In the genomic region with DNA sequence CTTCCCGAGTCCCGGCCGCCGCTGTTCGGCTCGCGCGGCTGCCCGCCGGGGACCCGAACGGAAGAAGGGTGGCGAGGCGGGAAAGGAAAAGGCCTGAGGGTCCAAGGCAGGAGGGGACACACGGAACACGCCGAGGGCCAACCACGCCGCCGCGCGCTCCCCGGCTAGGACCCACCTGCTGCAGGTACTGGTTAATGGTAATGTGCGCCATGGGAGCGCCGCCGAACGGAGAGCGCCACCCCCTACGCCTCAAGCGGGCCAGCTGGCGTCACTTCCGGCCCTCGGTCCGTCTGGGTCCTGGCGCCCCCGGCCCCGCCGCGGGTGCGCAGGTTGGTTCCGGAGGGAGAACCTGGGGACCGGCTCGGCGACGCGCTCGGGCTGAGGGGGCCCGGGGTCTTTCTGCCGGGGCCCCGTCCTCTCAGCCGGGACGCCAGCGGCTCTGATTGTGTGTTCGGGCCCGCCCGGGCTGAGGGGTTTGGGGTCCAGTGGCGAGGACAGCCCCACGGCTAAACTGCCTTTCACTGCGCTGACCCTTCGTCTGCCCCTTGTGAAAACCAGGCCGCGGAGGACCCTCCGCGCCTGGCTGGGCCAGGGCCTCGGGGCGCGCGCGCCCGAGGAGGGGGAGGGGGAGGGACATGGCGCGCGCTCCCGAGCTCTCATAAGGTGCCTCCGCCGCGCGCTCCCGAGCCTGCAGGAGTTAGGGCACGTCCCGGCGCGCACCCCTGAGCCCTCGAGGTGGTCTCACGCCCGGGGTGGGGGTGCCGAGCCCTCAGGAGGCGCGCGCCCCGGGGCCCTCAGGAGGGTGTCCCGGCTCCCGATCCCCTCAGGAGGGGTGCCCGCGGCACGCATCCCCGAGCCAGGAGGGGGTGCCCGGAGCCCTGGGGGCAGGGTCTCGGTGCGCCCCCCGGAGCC, we compare ENCODE assay signal across 1 cellular context.
TF ChIP-seq lines count a peak whose summit lies in the region.

A gene (minus strand): TSS at position 246 of the 912 bp plus-strand sequence. CDS start 35 bp downstream, at position 211.

TF ChIP-seq in HepG2, 621 proteins besides CTCF, POLR2A, EP300 and RAD21 (continued from another document and continues in another):
- TF ChIP-seq, protein P1, sequence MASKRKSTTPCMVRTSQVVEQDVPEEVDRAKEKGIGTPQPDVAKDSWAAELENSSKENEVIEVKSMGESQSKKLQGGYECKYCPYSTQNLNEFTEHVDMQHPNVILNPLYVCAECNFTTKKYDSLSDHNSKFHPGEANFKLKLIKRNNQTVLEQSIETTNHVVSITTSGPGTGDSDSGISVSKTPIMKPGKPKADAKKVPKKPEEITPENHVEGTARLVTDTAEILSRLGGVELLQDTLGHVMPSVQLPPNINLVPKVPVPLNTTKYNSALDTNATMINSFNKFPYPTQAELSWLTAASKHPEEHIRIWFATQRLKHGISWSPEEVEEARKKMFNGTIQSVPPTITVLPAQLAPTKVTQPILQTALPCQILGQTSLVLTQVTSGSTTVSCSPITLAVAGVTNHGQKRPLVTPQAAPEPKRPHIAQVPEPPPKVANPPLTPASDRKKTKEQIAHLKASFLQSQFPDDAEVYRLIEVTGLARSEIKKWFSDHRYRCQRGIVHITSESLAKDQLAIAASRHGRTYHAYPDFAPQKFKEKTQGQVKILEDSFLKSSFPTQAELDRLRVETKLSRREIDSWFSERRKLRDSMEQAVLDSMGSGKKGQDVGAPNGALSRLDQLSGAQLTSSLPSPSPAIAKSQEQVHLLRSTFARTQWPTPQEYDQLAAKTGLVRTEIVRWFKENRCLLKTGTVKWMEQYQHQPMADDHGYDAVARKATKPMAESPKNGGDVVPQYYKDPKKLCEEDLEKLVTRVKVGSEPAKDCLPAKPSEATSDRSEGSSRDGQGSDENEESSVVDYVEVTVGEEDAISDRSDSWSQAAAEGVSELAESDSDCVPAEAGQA (IDR thresholded peaks at IDR 0.05; ENCODE audit: low read depth) = peak; percentile 87
- TF ChIP-seq, protein P1 (CRISPR knock-in tag; IDR thresholded peaks at IDR 0.05; ENCODE audit: borderline replicate concordance) = no peak; the same call in 1 of the 2 replicates
- TF ChIP-seq, protein P2, sequence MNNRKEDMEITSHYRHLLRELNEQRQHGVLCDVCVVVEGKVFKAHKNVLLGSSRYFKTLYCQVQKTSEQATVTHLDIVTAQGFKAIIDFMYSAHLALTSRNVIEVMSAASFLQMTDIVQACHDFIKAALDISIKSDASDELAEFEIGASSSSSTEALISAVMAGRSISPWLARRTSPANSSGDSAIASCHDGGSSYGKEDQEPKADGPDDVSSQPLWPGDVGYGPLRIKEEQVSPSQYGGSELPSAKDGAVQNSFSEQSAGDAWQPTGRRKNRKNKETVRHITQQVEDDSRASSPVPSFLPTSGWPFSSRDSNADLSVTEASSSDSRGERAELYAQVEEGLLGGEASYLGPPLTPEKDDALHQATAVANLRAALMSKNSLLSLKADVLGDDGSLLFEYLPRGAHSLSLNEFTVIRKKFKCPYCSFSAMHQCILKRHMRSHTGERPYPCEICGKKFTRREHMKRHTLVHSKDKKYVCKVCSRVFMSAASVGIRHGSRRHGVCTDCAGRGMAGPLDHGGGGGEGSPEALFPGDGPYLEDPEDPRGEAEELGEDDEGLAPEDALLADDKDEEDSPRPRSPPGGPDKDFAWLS (CRISPR knock-in tag; IDR thresholded peaks at IDR 0.05; ENCODE audit: borderline replicate concordance) = no peak
- TF ChIP-seq ZSCAN22 (CRISPR knock-in tag; IDR thresholded peaks at IDR 0.05) = 0 out of 2 replicates have a peak, but pooled peaks have one; percentile 2
- no peak for TF ChIP-seq HMG20A (CRISPR knock-in tag; IDR thresholded peaks at IDR 0.05; ENCODE audit: borderline replicate concordance)
- no peak for TF ChIP-seq RARG (CRISPR knock-in tag; IDR thresholded peaks at IDR 0.05; ENCODE audit: low read depth)
- peak; percentile 65; the same call in 1 of the 2 replicates for TF ChIP-seq HES4 (CRISPR knock-in tag; IDR thresholded peaks at IDR 0.05; ENCODE audit: borderline replicate concordance)
- no peak; the same call in 1 of the 2 replicates for TF ChIP-seq NR1H2 (CRISPR knock-in tag; IDR thresholded peaks at IDR 0.05; ENCODE audit: borderline replicate concordance, low read depth)
- TF ChIP-seq TAF15 (IDR thresholded peaks at IDR 0.05; ENCODE audit: low read depth, low read length, poor library complexity, severe bottlenecking) = no peak
- TF ChIP-seq ZNF816 (CRISPR knock-in tag; IDR thresholded peaks at IDR 0.05; ENCODE audit: borderline replicate concordance) = peak; percentile 94
- TF ChIP-seq ISX (CRISPR knock-in tag; conservative IDR thresholded peaks at IDR 0.05) = no peak
- TF ChIP-seq ZNF761 (CRISPR knock-in tag; conservative IDR thresholded peaks at IDR 0.05) = peak; percentile 84
- TF ChIP-seq PAX8 (CRISPR knock-in tag; IDR thresholded peaks at IDR 0.05; ENCODE audit: borderline replicate concordance) = no peak
- TF ChIP-seq, protein P3, sequence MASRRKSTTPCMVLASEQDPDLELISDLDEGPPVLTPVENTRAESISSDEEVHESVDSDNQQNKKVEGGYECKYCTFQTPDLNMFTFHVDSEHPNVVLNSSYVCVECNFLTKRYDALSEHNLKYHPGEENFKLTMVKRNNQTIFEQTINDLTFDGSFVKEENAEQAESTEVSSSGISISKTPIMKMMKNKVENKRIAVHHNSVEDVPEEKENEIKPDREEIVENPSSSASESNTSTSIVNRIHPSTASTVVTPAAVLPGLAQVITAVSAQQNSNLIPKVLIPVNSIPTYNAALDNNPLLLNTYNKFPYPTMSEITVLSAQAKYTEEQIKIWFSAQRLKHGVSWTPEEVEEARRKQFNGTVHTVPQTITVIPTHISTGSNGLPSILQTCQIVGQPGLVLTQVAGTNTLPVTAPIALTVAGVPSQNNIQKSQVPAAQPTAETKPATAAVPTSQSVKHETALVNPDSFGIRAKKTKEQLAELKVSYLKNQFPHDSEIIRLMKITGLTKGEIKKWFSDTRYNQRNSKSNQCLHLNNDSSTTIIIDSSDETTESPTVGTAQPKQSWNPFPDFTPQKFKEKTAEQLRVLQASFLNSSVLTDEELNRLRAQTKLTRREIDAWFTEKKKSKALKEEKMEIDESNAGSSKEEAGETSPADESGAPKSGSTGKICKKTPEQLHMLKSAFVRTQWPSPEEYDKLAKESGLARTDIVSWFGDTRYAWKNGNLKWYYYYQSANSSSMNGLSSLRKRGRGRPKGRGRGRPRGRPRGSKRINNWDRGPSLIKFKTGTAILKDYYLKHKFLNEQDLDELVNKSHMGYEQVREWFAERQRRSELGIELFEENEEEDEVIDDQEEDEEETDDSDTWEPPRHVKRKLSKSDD (CRISPR knock-in tag; IDR thresholded peaks at IDR 0.05; ENCODE audit: low read depth) = 0 out of 2 replicates have a peak, but pooled peaks have one; percentile 47
- no peak for TF ChIP-seq ZKSCAN8 (CRISPR knock-in tag; IDR thresholded peaks at IDR 0.05; ENCODE audit: borderline replicate concordance)
- peak; percentile 72 for TF ChIP-seq KDM4B (CRISPR knock-in tag; IDR thresholded peaks at IDR 0.05)
- peak; percentile 67; the same call in 1 of the 2 replicates for TF ChIP-seq ZNF567 (CRISPR knock-in tag; IDR thresholded peaks at IDR 0.05; ENCODE audit: borderline replicate concordance)
- no peak for TF ChIP-seq ZBTB1 (CRISPR knock-in tag; IDR thresholded peaks at IDR 0.05; ENCODE audit: borderline replicate concordance)
- TF ChIP-seq ETV5 (CRISPR knock-in tag; IDR thresholded peaks at IDR 0.05; ENCODE audit: borderline replicate concordance) = peak; percentile 84
- TF ChIP-seq KMT2B (CRISPR knock-in tag; IDR thresholded peaks at IDR 0.05) = peak; percentile 98
- peak; percentile 93; the same call in 1 of the 2 replicates for TF ChIP-seq ZNF274 (CRISPR knock-in tag; IDR thresholded peaks at IDR 0.05)
- TF ChIP-seq, protein P4, sequence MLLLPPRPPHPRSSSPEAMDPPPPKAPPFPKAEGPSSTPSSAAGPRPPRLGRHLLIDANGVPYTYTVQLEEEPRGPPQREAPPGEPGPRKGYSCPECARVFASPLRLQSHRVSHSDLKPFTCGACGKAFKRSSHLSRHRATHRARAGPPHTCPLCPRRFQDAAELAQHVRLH (CRISPR knock-in tag; IDR thresholded peaks at IDR 0.05; ENCODE audit: borderline replicate concordance, low read depth) = peak; percentile 54; the same call in 1 of the 2 replicates
- TF ChIP-seq PAWR (CRISPR knock-in tag; IDR thresholded peaks at IDR 0.05; ENCODE audit: borderline replicate concordance) = 0 out of 2 replicates have a peak, but pooled peaks have one; percentile 17
- no peak for TF ChIP-seq ZNF33A (CRISPR knock-in tag; IDR thresholded peaks at IDR 0.05; ENCODE audit: borderline replicate concordance)
- no peak for TF ChIP-seq SOX13 (IDR thresholded peaks at IDR 0.05)
- TF ChIP-seq SOX13 (CRISPR knock-in tag; conservative IDR thresholded peaks at IDR 0.05 in 1 of 2, IDR thresholded peaks at IDR 0.05 in 1 of 2) = peak in 1 of 2 experiments; percentile 67; a peak in 2 of 4 replicates
- TF ChIP-seq ZBTB8A (CRISPR knock-in tag; IDR thresholded peaks at IDR 0.05; ENCODE audit: borderline replicate concordance, low read depth) = no peak
- TF ChIP-seq, protein P5, sequence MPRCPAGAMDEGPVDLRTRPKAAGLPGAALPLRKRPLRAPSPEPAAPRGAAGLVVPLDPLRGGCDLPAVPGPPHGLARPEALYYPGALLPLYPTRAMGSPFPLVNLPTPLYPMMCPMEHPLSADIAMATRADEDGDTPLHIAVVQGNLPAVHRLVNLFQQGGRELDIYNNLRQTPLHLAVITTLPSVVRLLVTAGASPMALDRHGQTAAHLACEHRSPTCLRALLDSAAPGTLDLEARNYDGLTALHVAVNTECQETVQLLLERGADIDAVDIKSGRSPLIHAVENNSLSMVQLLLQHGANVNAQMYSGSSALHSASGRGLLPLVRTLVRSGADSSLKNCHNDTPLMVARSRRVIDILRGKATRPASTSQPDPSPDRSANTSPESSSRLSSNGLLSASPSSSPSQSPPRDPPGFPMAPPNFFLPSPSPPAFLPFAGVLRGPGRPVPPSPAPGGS (CRISPR knock-in tag; IDR thresholded peaks at IDR 0.05) = peak; percentile 93; the same call in 1 of the 2 replicates
- peak; percentile 88; the same call in 1 of the 2 replicates for TF ChIP-seq ZNF354B (CRISPR knock-in tag; IDR thresholded peaks at IDR 0.05)
- TF ChIP-seq, protein P6, sequence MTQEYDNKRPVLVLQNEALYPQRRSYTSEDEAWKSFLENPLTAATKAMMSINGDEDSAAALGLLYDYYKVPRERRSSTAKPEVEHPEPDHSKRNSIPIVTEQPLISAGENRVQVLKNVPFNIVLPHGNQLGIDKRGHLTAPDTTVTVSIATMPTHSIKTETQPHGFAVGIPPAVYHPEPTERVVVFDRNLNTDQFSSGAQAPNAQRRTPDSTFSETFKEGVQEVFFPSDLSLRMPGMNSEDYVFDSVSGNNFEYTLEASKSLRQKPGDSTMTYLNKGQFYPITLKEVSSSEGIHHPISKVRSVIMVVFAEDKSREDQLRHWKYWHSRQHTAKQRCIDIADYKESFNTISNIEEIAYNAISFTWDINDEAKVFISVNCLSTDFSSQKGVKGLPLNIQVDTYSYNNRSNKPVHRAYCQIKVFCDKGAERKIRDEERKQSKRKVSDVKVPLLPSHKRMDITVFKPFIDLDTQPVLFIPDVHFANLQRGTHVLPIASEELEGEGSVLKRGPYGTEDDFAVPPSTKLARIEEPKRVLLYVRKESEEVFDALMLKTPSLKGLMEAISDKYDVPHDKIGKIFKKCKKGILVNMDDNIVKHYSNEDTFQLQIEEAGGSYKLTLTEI (CRISPR knock-in tag; conservative IDR thresholded peaks at IDR 0.05) = no peak
- TF ChIP-seq, protein P7, sequence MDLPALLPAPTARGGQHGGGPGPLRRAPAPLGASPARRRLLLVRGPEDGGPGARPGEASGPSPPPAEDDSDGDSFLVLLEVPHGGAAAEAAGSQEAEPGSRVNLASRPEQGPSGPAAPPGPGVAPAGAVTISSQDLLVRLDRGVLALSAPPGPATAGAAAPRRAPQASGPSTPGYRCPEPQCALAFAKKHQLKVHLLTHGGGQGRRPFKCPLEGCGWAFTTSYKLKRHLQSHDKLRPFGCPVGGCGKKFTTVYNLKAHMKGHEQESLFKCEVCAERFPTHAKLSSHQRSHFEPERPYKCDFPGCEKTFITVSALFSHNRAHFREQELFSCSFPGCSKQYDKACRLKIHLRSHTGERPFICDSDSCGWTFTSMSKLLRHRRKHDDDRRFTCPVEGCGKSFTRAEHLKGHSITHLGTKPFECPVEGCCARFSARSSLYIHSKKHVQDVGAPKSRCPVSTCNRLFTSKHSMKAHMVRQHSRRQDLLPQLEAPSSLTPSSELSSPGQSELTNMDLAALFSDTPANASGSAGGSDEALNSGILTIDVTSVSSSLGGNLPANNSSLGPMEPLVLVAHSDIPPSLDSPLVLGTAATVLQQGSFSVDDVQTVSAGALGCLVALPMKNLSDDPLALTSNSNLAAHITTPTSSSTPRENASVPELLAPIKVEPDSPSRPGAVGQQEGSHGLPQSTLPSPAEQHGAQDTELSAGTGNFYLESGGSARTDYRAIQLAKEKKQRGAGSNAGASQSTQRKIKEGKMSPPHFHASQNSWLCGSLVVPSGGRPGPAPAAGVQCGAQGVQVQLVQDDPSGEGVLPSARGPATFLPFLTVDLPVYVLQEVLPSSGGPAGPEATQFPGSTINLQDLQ (CRISPR knock-in tag; IDR thresholded peaks at IDR 0.05) = peak; percentile 77
- no peak for TF ChIP-seq SYNCRIP (IDR thresholded peaks at IDR 0.05; ENCODE audit: insufficient read depth, low read depth, low read length)
- no peak; the same call in 1 of the 2 replicates for TF ChIP-seq ZNF552 (CRISPR knock-in tag; IDR thresholded peaks at IDR 0.05; ENCODE audit: borderline replicate concordance)
- TF ChIP-seq MTA3 (CRISPR knock-in tag; IDR thresholded peaks at IDR 0.05) = no peak
- TF ChIP-seq CEBPB (IDR thresholded peaks at IDR 0.05; ENCODE audit: borderline replicate concordance, low read depth, low read length) = no peak
- TF ChIP-seq KLF15 (CRISPR knock-in tag; IDR thresholded peaks at IDR 0.05; ENCODE audit: borderline replicate concordance) = peak; percentile 74
- TF ChIP-seq ZNF616 (CRISPR knock-in tag; IDR thresholded peaks at IDR 0.05; ENCODE audit: low read depth) = 0 out of 2 replicates have a peak, but pooled peaks have one; percentile 80
- TF ChIP-seq, protein P8, sequence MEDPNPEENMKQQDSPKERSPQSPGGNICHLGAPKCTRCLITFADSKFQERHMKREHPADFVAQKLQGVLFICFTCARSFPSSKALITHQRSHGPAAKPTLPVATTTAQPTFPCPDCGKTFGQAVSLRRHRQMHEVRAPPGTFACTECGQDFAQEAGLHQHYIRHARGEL (CRISPR knock-in tag; IDR thresholded peaks at IDR 0.05) = no peak
- peak; percentile 69; the same call in 1 of the 2 replicates for TF ChIP-seq MXD4 (CRISPR knock-in tag; IDR thresholded peaks at IDR 0.05)
- TF ChIP-seq GABPA (IDR thresholded peaks at IDR 0.05; ENCODE audit: low read depth, low read length) = no peak
- TF ChIP-seq GABPA (CRISPR knock-in tag; IDR thresholded peaks at IDR 0.05; ENCODE audit: low read depth) = peak; percentile 92
